9 cellular contexts compared by ENCODE assay signal in the genomic region with DNA sequence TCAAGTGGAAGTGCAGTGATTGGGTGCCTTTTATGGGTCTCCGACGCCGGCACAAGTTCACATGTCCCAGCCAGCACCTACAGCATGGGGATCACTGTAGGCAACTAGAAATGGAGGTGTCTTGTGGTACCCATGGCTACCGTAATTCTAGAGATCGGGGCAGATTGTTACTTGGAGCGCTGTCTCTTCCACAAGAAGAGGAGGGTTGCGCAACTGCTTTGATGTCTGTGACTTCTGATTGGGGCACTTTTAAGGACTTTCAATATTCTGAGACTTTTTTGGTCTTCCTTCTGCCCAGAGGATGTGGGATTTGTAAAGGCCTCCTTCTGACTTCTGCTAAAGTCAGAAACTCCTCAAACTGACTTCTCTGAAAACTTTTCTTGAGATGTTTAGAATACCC. TPM values are rescaled to one million over a fixed set of nuclear protein-coding genes. Genes with fewer than 3 reads are reported as not detected.
DNase-seq lines count a peak whose midpoint lies in the region; ATAC-seq and TF ChIP-seq lines count a peak whose summit lies in the region.
"Had no signal": no experiment of that assay in that cellular context is flagged by ENCODE, and none has a peak within 500 bp of the region (broad histone marks: within the 10 kb centered on the region; RNA-seq: fewer than 3 reads in every experiment).

No MANE protein-coding gene starts in this region.

- peak overlapping the region; percentile 38 for H3K27ac ChIP-seq in vagina

- H3K27me3 Mint-ChIP-seq in activated naive CD4-positive, alpha-beta T cell treated with anti-CD3 and anti-CD28 coated beads, Interleukin-2, amount 50 U/mL, for 24 hours: no peaks in the 10 kb centered on the region
- H3K27me3 Mint-ChIP-seq in nephron (ENCODE audit: low read depth): no peaks in the 10 kb centered on the region
- H3K27me3 Mint-ChIP-seq: activated CD4-positive, alpha-beta memory T cell treated with anti-CD3 and anti-CD28 coated beads, Interleukin-2, amount 10 ng/mL, durations not matched to agents 7 days and 5 days had no signal

- intact Hi-C loops in vagina (cut with DNase I): loop anchor here (2.0 kb wide), 1 partner anchor 66 kb away; no protein-coding TSS in a partner anchor

- no peak overlapping the region for H3K4me3 ChIP-seq in vagina

- peaks cover 8% of the 10 kb centered on the region for H3K4me1 Mint-ChIP-seq in activated naive CD4-positive, alpha-beta T cell treated with anti-CD3 and anti-CD28 coated beads, Interleukin-2, amount 50 U/mL, for 24 hours
- H3K4me1 Mint-ChIP-seq in nephron: peaks cover 12% of the 10 kb centered on the region

- no peak for DNase-seq in activated naive CD4-positive, alpha-beta T cell treated with Interleukin-2 at 50 U/mL for 16 hours
- DNase-seq in erythroblast (lab: John Stamatoyannopoulos, UW) (peak; percentile 31 to 50), vagina (ENCODE audit: extremely low spot score in 2 of 2) (no peak), NCI-H1092 (lab: John Stamatoyannopoulos, UW) (no peak), NCI-H128 (lab: John Stamatoyannopoulos, UW; ENCODE audit: unreplicated experiment) (no peak)

- no peaks in the 10 kb centered on the region for H3K36me3 Mint-ChIP-seq in activated naive CD4-positive, alpha-beta T cell treated with anti-CD3 and anti-CD28 coated beads, Interleukin-2, amount 50 U/mL, for 24 hours
- peaks cover 35% of the 10 kb centered on the region for H3K36me3 Mint-ChIP-seq in nephron (ENCODE audit: low read depth)

- H3K9me3 ChIP-seq in vagina: no peaks in the 10 kb centered on the region

- TF ChIP-seq POLR2A in erythroblast (IDR thresholded peaks at IDR 0.05; ENCODE audit: low read length): no peak
- TF ChIP-seq POLR2A in vagina (IDR thresholded peaks at IDR 0.05): no peak

- peaks cover 6% of the 10 kb centered on the region for H3K4me1 ChIP-seq in vagina

- no peaks in the 10 kb centered on the region for H3K27me3 ChIP-seq in vagina

- H3K36me3 ChIP-seq in vagina: no peaks in the 10 kb centered on the region

- ATAC-seq in GM18861 (IDR thresholded peaks at IDR 0.05; ENCODE audit: unreplicated experiment): no peak

- H3K27ac Mint-ChIP-seq in activated naive CD4-positive, alpha-beta T cell treated with anti-CD3 and anti-CD28 coated beads, Interleukin-2, amount 50 U/mL, for 24 hours: peak overlapping the region; percentile 17
- peak overlapping the region; percentile 32 to 73 (median 62) for H3K27ac Mint-ChIP-seq in nephron
- H3K27ac Mint-ChIP-seq: activated CD4-positive, alpha-beta memory T cell treated with anti-CD3 and anti-CD28 coated beads, Interleukin-2, amount 10 ng/mL, durations not matched to agents 7 days and 5 days had no signal

- no peaks in the 10 kb centered on the region for H3K9me3 Mint-ChIP-seq in activated naive CD4-positive, alpha-beta T cell treated with anti-CD3 and anti-CD28 coated beads, Interleukin-2, amount 50 U/mL, for 24 hours
- H3K9me3 Mint-ChIP-seq in nephron: no peaks in the 10 kb centered on the region
- H3K9me3 Mint-ChIP-seq: activated CD4-positive, alpha-beta memory T cell treated with anti-CD3 and anti-CD28 coated beads, Interleukin-2, amount 10 ng/mL, durations not matched to agents 7 days and 5 days had no signal

- H3K4me3 Mint-ChIP-seq in activated naive CD4-positive, alpha-beta T cell treated with anti-CD3 and anti-CD28 coated beads, Interleukin-2, amount 50 U/mL, for 24 hours: no peak overlapping the region
- no peak overlapping the region for H3K4me3 Mint-ChIP-seq in nephron

- no peak for TF ChIP-seq CTCF in nephron (IDR thresholded peaks at IDR 0.05; ENCODE audit: unreplicated experiment in 3 of 3)
- TF ChIP-seq CTCF in vagina (IDR thresholded peaks at IDR 0.05): no peak

RNA-seq across cellular contexts. Expression of a gene that starts 41.9 kb away (rescaled TPM):
- total RNA-seq in vagina: 63.3 TPM

RNA-seq across cellular contexts. Expression of a gene that starts 49.5 kb away (rescaled TPM):
- total RNA-seq in vagina: 43.2 TPM

Comparison
In these comparisons a context has a peak if more than half of its experiments do, and no peak if none do; other contexts are left out.
1. DNase-seq: peak in erythroblast (2 of 2); none in activated naive CD4-positive, alpha-beta T cell treated with Interleukin-2 at 50 U/mL for 16 hours (single experiment), vagina (0 of 2), NCI-H1092 (single experiment) and NCI-H128 (single experiment).